In the genomic region with DNA sequence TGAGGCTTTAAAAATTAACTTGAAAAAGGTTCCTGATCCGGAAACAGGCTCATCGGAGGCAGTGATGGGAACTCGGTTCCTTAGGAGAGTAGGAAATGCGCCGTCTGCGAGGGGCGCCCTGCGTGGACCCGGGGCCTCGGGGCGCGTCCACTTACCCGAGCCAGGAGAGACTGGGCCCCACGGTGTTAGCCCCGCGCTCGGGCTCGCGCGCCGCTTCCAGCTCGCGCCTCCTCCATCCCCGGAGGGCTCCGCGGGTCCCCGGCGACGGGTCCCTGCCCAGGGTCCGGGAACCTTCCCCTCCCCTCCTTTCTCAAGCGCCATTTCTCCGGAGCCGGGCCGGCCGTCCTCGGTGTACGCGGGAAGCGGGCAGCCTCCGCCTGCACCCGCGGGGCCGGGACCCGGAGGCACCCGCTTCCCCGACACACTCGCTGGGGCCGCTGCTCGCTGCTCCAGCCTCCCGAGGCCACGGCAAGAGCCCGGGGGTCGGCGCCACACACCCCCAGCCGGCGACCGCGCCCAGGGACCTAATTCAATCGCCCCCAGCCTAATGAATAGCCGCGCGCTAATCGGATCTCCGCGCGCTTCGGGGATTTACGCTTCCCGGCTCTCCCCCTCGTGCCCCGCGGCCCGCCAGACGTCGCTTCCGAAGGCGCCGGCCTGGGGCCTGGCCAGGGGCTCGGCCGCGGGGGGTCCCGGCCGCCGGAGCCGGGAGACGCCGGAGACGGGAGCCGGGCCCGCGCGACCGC, we compare ENCODE assay signal across 1 cellular context.
TF ChIP-seq lines count a peak whose summit lies in the region.

No MANE protein-coding gene starts in this region.

TF ChIP-seq in HEK293, 187 proteins besides CTCF, POLR2A, EP300 and RAD21 (continued from another document and continues in another):
- TF ChIP-seq, protein P1, sequence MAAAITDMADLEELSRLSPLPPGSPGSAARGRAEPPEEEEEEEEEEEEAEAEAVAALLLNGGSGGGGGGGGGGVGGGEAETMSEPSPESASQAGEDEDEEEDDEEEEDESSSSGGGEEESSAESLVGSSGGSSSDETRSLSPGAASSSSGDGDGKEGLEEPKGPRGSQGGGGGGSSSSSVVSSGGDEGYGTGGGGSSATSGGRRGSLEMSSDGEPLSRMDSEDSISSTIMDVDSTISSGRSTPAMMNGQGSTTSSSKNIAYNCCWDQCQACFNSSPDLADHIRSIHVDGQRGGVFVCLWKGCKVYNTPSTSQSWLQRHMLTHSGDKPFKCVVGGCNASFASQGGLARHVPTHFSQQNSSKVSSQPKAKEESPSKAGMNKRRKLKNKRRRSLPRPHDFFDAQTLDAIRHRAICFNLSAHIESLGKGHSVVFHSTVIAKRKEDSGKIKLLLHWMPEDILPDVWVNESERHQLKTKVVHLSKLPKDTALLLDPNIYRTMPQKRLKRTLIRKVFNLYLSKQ (tag by site-specific recombination; IDR thresholded peaks at IDR 0.05; ENCODE audit: borderline replicate concordance) = no peak
- TF ChIP-seq ZNF274 (IDR thresholded peaks at IDR 0.05; ENCODE audit: low read length) = no peak
- TF ChIP-seq ZNF274 (tag by site-specific recombination; IDR thresholded peaks at IDR 0.05; ENCODE audit: borderline replicate concordance) = no peak
- TF ChIP-seq, protein P2, sequence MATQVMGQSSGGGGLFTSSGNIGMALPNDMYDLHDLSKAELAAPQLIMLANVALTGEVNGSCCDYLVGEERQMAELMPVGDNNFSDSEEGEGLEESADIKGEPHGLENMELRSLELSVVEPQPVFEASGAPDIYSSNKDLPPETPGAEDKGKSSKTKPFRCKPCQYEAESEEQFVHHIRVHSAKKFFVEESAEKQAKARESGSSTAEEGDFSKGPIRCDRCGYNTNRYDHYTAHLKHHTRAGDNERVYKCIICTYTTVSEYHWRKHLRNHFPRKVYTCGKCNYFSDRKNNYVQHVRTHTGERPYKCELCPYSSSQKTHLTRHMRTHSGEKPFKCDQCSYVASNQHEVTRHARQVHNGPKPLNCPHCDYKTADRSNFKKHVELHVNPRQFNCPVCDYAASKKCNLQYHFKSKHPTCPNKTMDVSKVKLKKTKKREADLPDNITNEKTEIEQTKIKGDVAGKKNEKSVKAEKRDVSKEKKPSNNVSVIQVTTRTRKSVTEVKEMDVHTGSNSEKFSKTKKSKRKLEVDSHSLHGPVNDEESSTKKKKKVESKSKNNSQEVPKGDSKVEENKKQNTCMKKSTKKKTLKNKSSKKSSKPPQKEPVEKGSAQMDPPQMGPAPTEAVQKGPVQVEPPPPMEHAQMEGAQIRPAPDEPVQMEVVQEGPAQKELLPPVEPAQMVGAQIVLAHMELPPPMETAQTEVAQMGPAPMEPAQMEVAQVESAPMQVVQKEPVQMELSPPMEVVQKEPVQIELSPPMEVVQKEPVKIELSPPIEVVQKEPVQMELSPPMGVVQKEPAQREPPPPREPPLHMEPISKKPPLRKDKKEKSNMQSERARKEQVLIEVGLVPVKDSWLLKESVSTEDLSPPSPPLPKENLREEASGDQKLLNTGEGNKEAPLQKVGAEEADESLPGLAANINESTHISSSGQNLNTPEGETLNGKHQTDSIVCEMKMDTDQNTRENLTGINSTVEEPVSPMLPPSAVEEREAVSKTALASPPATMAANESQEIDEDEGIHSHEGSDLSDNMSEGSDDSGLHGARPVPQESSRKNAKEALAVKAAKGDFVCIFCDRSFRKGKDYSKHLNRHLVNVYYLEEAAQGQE (tag by site-specific recombination; IDR thresholded peaks at IDR 0.05) = peak; percentile 40; the same call in 1 of the 2 replicates
- TF ChIP-seq, protein P3, sequence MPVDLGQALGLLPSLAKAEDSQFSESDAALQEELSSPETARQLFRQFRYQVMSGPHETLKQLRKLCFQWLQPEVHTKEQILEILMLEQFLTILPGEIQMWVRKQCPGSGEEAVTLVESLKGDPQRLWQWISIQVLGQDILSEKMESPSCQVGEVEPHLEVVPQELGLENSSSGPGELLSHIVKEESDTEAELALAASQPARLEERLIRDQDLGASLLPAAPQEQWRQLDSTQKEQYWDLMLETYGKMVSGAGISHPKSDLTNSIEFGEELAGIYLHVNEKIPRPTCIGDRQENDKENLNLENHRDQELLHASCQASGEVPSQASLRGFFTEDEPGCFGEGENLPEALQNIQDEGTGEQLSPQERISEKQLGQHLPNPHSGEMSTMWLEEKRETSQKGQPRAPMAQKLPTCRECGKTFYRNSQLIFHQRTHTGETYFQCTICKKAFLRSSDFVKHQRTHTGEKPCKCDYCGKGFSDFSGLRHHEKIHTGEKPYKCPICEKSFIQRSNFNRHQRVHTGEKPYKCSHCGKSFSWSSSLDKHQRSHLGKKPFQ (tag by site-specific recombination; IDR thresholded peaks at IDR 0.05) = no peak
- TF ChIP-seq ZNF621 (tag by site-specific recombination; IDR thresholded peaks at IDR 0.05) = no peak
- TF ChIP-seq ZNF157 (tag by site-specific recombination; IDR thresholded peaks at IDR 0.05) = no peak
- no peak for TF ChIP-seq ZNF155 (tag by site-specific recombination; IDR thresholded peaks at IDR 0.05)
- TF ChIP-seq ZNF114 (tag by site-specific recombination; IDR thresholded peaks at IDR 0.05) = no peak
- peak; percentile 53; the same call in 1 of the 2 replicates for TF ChIP-seq ZNF600 (tag by site-specific recombination; IDR thresholded peaks at IDR 0.05)
- no peak for TF ChIP-seq ZNF302 (tag by site-specific recombination; IDR thresholded peaks at IDR 0.05; ENCODE audit: low read depth)
- TF ChIP-seq ZNF211 (tag by site-specific recombination; IDR thresholded peaks at IDR 0.05; ENCODE audit: low read depth) = no peak
- TF ChIP-seq TSHZ1 (tag by site-specific recombination; IDR thresholded peaks at IDR 0.05; ENCODE audit: borderline replicate concordance) = no peak
- TF ChIP-seq ZBTB49 (tag by site-specific recombination; IDR thresholded peaks at IDR 0.05; ENCODE audit: low read depth) = no peak
- TF ChIP-seq ZNF148 (tag by site-specific recombination; IDR thresholded peaks at IDR 0.05; ENCODE audit: borderline replicate concordance) = no peak
- peak; percentile 79 for TF ChIP-seq ZNF223 (tag by site-specific recombination; IDR thresholded peaks at IDR 0.05)
- no peak for TF ChIP-seq ZNF529 (tag by site-specific recombination; IDR thresholded peaks at IDR 0.05; ENCODE audit: insufficient replicate concordance)
- no peak for TF ChIP-seq HOXA7 (CRISPR knock-in tag; IDR thresholded peaks at IDR 0.05; ENCODE audit: borderline replicate concordance)
- TF ChIP-seq ZNF830 (tag by site-specific recombination; IDR thresholded peaks at IDR 0.05; ENCODE audit: low read depth) = no peak
- no peak; the same call in 1 of the 2 replicates for TF ChIP-seq GLIS1 (tag by site-specific recombination; IDR thresholded peaks at IDR 0.05)
- TF ChIP-seq ZNF626 (tag by site-specific recombination; IDR thresholded peaks at IDR 0.05) = no peak
- TF ChIP-seq OSR2 (tag by site-specific recombination; IDR thresholded peaks at IDR 0.05) = no peak
- 0 out of 2 replicates have a peak, but pooled peaks have one; percentile 26 for TF ChIP-seq ZNF513 (tag by site-specific recombination; IDR thresholded peaks at IDR 0.05)
- no peak for TF ChIP-seq ZNF433 (tag by site-specific recombination; IDR thresholded peaks at IDR 0.05; ENCODE audit: low read depth)
- TF ChIP-seq ZNF221 (tag by site-specific recombination; IDR thresholded peaks at IDR 0.05; ENCODE audit: borderline replicate concordance) = no peak
- TF ChIP-seq, protein P4, sequence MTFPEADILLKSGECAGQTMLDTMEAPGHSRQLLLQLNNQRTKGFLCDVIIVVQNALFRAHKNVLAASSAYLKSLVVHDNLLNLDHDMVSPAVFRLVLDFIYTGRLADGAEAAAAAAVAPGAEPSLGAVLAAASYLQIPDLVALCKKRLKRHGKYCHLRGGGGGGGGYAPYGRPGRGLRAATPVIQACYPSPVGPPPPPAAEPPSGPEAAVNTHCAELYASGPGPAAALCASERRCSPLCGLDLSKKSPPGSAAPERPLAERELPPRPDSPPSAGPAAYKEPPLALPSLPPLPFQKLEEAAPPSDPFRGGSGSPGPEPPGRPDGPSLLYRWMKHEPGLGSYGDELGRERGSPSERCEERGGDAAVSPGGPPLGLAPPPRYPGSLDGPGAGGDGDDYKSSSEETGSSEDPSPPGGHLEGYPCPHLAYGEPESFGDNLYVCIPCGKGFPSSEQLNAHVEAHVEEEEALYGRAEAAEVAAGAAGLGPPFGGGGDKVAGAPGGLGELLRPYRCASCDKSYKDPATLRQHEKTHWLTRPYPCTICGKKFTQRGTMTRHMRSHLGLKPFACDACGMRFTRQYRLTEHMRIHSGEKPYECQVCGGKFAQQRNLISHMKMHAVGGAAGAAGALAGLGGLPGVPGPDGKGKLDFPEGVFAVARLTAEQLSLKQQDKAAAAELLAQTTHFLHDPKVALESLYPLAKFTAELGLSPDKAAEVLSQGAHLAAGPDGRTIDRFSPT (tag by site-specific recombination; IDR thresholded peaks at IDR 0.05) = no peak
- TF ChIP-seq MYNN (tag by site-specific recombination; IDR thresholded peaks at IDR 0.05; ENCODE audit: borderline replicate concordance) = peak; percentile 39; the same call in 1 of the 2 replicates
- TF ChIP-seq ZNF768 (tag by site-specific recombination; IDR thresholded peaks at IDR 0.05) = no peak
- no peak for TF ChIP-seq ZNF776 (tag by site-specific recombination; IDR thresholded peaks at IDR 0.05; ENCODE audit: borderline replicate concordance)
- no peak; the same call in 1 of the 2 replicates for TF ChIP-seq ZFP37 (tag by site-specific recombination; IDR thresholded peaks at IDR 0.05)
- no peak for TF ChIP-seq ZNF785 (tag by site-specific recombination; IDR thresholded peaks at IDR 0.05)
- peak; percentile 58; the same call in 1 of the 2 replicates for TF ChIP-seq BCL11A (tag by site-specific recombination; IDR thresholded peaks at IDR 0.05; ENCODE audit: low read depth)
